In the genomic region with DNA sequence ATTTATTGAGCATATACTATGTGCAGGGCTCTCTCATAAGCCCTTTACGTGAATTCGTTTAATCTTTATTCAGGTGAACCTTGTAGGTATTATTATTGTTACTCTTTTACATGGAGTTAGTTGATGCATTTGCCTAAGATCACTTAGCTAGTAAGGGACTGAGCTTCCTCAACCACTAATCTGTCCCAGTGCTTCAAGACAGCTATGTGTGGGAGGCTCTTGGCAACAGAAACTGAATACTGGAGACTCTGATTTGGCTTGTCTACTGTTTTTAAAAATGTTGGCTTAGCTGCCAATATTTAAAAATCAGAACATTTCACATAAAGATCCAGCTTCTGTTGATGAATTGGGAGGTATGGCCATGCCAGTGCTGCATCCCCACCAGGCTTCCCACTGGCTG, we compare ENCODE assay signal across 22 cellular contexts.
"Had no signal": no experiment of that assay in that cellular context is flagged by ENCODE, and none has a peak within 500 bp of the region (broad histone marks: within the 10 kb centered on the region; RNA-seq: fewer than 3 reads in every experiment).

No MANE protein-coding gene starts in this region.

- H3K4me3 ChIP-seq: body of pancreas, colonic mucosa, gastrocnemius medialis, left lung, sigmoid colon, spleen, suprapubic skin had no signal

- H3K9me3 Mint-ChIP-seq: activated B cell treated with CpG ODN at 0.5 μM for 24 hours; activated CD4-positive, alpha-beta memory T cell treated with anti-CD3 and anti-CD28 coated beads, Interleukin-2, amount 10 ng/mL, durations not matched to agents 7 days and 5 days; activated naive CD8-positive, alpha-beta T cell treated with anti-CD3 and anti-CD28 coated beads for 36 hours; mesothelial cell of epicardium; nephron progenitor cell; T-cell had no signal

- H3K4me3 Mint-ChIP-seq: activated B cell treated with CpG ODN at 0.5 μM for 24 hours; activated CD4-positive, alpha-beta memory T cell treated with anti-CD3 and anti-CD28 coated beads, Interleukin-2, amount 10 ng/mL, durations not matched to agents 7 days and 5 days; activated CD8-positive, alpha-beta memory T cell treated with anti-CD3 and anti-CD28 coated beads, Interleukin-2, amount 10 ng/mL, durations not matched to agents 7 days and 5 days; activated naive CD8-positive, alpha-beta T cell treated with anti-CD3 and anti-CD28 coated beads for 36 hours; mesothelial cell of epicardium; nephron progenitor cell; T-cell had no signal

- ATAC-seq: activated CD8-positive, alpha-beta memory T cell treated with anti-CD3 and anti-CD28 coated beads, Interleukin-2, amount 10 ng/mL, durations not matched to agents 7 days and 5 days; body of pancreas; esophagus mucosa; gastrocnemius medialis; left lung; stimulated activated naive CD8-positive, alpha-beta T cell treated with anti-CD3 and anti-CD28 coated beads, Interleukin-15, Interleukin-2, amounts not matched to agents 100 U/mL and 50 U/mL, for 24 hours; T-cell had no signal

- H3K4me1 Mint-ChIP-seq: mesothelial cell of epicardium, nephron progenitor cell, T-cell had no signal

- H3K27me3 Mint-ChIP-seq: activated B cell treated with CpG ODN at 0.5 μM for 24 hours; activated CD4-positive, alpha-beta memory T cell treated with anti-CD3 and anti-CD28 coated beads, Interleukin-2, amount 10 ng/mL, durations not matched to agents 7 days and 5 days; activated CD8-positive, alpha-beta memory T cell treated with anti-CD3 and anti-CD28 coated beads, Interleukin-2, amount 10 ng/mL, durations not matched to agents 7 days and 5 days; activated naive CD8-positive, alpha-beta T cell treated with anti-CD3 and anti-CD28 coated beads for 36 hours; T-cell had no signal

- H3K27ac Mint-ChIP-seq: activated B cell treated with CpG ODN at 0.5 μM for 24 hours; activated CD4-positive, alpha-beta memory T cell treated with anti-CD3 and anti-CD28 coated beads, Interleukin-2, amount 10 ng/mL, durations not matched to agents 7 days and 5 days; activated CD8-positive, alpha-beta memory T cell treated with anti-CD3 and anti-CD28 coated beads, Interleukin-2, amount 10 ng/mL, durations not matched to agents 7 days and 5 days; activated naive CD8-positive, alpha-beta T cell treated with anti-CD3 and anti-CD28 coated beads for 36 hours; mesothelial cell of epicardium; nephron progenitor cell; T-cell had no signal

- DNase-seq: activated B cell treated with CpG ODN at 0.5 μM for 24 hours; activated CD4-positive, alpha-beta memory T cell treated with anti-CD3 and anti-CD28 coated beads, Interleukin-2, amount 10 ng/mL, durations not matched to agents 7 days and 5 days; activated CD4-positive, alpha-beta T cell treated with anti-CD3 and anti-CD28 coated beads for 48 hours; activated CD8-positive, alpha-beta memory T cell treated with anti-CD3 and anti-CD28 coated beads, Interleukin-2, amount 10 ng/mL, durations not matched to agents 7 days and 5 days; activated naive CD4-positive, alpha-beta T cell; activated naive CD8-positive, alpha-beta T cell treated with anti-CD3 and anti-CD28 coated beads for 36 hours; amniotic stem cell; body of pancreas; caudate nucleus; colonic mucosa; gastrocnemius medialis; left lung; nephron progenitor cell; nucleus accumbens; sigmoid colon; spleen; stimulated activated naive CD8-positive, alpha-beta T cell treated with anti-CD3 and anti-CD28 coated beads, Interleukin-15, Interleukin-2, amounts not matched to agents 100 U/mL and 50 U/mL, for 24 hours; T-cell; trophoblast cell had no signal
